2 cellular contexts compared by ENCODE assay signal in the genomic region with DNA sequence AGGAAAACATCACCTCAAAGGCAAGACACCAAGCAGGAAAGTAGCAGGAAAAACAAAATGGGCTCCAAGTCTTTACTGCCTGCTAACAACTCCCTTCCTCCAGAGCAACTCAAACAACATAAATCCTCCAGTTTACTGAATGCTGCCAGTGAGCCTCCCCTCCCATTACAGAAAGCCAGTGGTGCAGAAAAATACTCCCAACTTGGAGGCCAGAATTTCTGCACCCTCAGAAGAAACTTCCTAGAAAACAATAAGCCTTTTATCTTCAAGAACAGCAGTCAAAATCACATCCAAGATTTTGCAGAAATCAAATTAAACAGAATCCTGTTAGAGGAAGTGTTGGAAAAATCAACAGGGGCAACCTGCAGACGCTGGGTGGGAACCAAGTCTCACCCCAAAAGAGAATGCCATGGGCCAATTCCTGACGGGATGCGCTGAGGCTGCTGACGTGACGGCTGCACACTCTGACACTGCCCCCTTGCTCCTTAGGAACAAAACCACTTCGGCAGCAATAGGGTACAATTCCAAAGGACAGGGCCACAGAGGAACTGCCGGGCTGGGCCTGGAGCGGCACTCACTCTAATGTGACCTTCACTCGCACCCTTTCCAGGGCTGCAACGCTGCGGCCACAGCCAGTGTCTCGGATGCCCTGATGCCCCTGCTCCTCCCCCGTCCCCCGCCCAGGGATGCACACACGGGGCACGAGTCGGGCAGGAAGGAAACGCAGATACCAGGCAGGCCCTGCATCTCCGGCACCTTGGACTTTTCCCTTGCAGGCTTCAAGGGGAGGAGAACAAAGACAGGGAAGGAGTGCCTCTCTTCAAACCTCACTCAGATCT.
TF ChIP-seq lines count a peak whose summit lies in the region.

No MANE protein-coding gene starts in this region.

TF ChIP-seq in H1, 55 proteins besides CTCF, POLR2A, EP300 and RAD21:
- TF ChIP-seq POU5F1 (IDR thresholded peaks at IDR 0.05; ENCODE audit: low read depth, low read length) (no peak), BCL11A (IDR thresholded peaks at IDR 0.05; ENCODE audit: low read depth in 2 of 2, low read length in 2 of 2) (no peak)
- TF ChIP-seq, protein P1, sequence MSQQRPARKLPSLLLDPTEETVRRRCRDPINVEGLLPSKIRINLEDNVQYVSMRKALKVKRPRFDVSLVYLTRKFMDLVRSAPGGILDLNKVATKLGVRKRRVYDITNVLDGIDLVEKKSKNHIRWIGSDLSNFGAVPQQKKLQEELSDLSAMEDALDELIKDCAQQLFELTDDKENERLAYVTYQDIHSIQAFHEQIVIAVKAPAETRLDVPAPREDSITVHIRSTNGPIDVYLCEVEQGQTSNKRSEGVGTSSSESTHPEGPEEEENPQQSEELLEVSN (IDR thresholded peaks at IDR 0.05) = no peak
TF ChIP-seq in H1: peak in this region for 0.

TF ChIP-seq in GM12891, 5 proteins besides CTCF, POLR2A, EP300 and RAD21:
- no peak for TF ChIP-seq SPI1 (IDR thresholded peaks at IDR 0.05; ENCODE audit: low read depth, low read length)
- TF ChIP-seq POU2F2 (IDR thresholded peaks at IDR 0.05; ENCODE audit: low read depth, low read length) = no peak
- no peak for TF ChIP-seq PAX5 (IDR thresholded peaks at IDR 0.05; ENCODE audit: insufficient read depth, low read length, severe bottlenecking)
- no peak for TF ChIP-seq POLR2AphosphoS5 (IDR thresholded peaks at IDR 0.05; ENCODE audit: low read depth, low read length)
- no peak for TF ChIP-seq TAF1 (IDR thresholded peaks at IDR 0.05; ENCODE audit: low read depth, low read length)
